In the genomic region with DNA sequence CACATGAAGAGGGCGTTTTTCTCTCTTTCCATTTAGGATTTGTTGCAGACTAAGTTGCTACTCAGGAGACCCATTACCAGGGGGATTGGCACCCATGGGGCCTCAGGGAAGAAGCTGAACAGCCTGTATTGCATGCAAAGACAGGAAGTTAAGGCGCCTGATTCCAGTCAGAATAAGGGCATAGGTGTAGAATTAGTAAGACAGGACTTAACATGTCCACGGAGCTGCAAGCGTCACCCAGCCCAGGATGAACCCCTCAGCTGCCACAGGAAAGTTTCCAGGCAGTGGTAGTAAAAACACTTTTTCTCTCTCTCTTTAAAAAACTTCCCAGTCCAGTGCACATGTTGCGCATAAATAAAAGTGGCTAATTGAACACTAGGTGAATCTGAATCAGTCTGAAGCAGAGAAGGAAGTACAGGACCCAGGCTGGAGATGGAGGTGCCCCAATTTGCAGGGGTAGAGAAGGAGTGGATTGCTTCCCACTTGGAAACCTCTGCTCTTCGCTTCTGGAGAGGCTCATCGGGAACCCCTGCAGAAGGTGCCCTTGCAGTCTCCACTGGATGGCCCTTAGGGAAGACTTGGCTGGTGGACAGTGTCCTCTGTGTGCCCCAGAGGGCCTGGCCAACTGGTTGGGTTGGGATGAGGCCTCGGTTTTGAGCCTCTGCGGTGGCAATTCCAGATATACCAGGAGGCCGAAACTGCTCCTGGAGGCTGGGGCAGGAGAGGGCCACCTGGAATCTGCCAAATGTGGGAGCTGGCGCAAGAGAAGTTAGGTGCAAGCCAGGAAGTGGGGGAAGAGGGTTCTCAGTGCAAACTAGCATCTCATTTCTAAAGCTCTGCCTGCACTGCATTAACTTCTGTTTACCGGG, we compare ENCODE assay signal across 21 cellular contexts. TPM values are rescaled to one million over a fixed set of nuclear protein-coding genes. Genes with fewer than 3 reads are reported as not detected.
DNase-seq lines count a peak whose midpoint lies in the region; FAIRE-seq and TF ChIP-seq lines count a peak whose summit lies in the region.
"Had no signal": no experiment of that assay in that cellular context is flagged by ENCODE, and none has a peak within 500 bp of the region (broad histone marks: within the 10 kb centered on the region; RNA-seq: fewer than 3 reads in every experiment).

No MANE protein-coding gene starts in this region.

- WGBS in thyroid gland, 2 donors, result 36 to 39% methylated on average over 12 of the region's 12 CpGs

- TF ChIP-seq POLR2A in thyroid gland (IDR thresholded peaks at IDR 0.05), result peak in 1 of 2 donors; percentile 60

- peak overlapping the region; percentile 7; the same call in 1 of the 2 replicates for H3K27ac Mint-ChIP-seq in HFFc6
- H3K27ac Mint-ChIP-seq: nephron progenitor cell had no signal

- intact Hi-C loops in kidney (cut with DNase I), result no loop called here
- intact Hi-C loops in thyroid gland (cut with DNase I), result no loop called here

- DNase-seq in HFFc6 (no peak), RWPE1 (ENCODE audit: low spot score) (peak; percentile 48), kidney (peak; percentile 38), thyroid gland (peak; percentile 60 to 65), NCI-H1930 (lab: John Stamatoyannopoulos, UW) (no peak), kidney glomerular epithelial cell (lab: John Stamatoyannopoulos, UW) (no peak), superior temporal gyrus (ENCODE audit: extremely low spot score) (no peak)
- DNase-seq: activated CD4-positive, alpha-beta T cell treated with anti-CD3 and anti-CD28 coated beads for 1 hour; activated gamma-delta T cell; Caco-2; DND-41; heart left ventricle; left ventricle myocardium superior; NCI-H1417; NCI-H510A treated with DMSO at 0.1 percent for 48 hours; nephron progenitor cell; stimulated activated CD4-positive, alpha-beta T cell treated with anti-CD3 and anti-CD28 coated beads, Interleukin-15, amount 100 ng/mL, for 24 hours; upper lobe of right lung had no signal

- no peaks in the 10 kb centered on the region for H3K9me3 Mint-ChIP-seq in HFFc6
- H3K9me3 Mint-ChIP-seq: nephron progenitor cell had no signal

- no peaks in the 10 kb centered on the region for H3K27me3 ChIP-seq in thyroid gland

- peaks cover 5% of the 10 kb centered on the region for H3K27me3 Mint-ChIP-seq in HFFc6 (ENCODE audit: insufficient read depth)

- CTCF ChIA-PET in RWPE1 (lab: Yijun Ruan, JAX), result interaction anchor here (0.6 to 0.7 kb wide), 2 partner anchors 10 to 21 kb away, joined by 3 to 4 read pairs; no protein-coding TSS in a partner anchor

- H3K4me3 ChIP-seq in kidney (ENCODE audit: low read length in 2 of 2) (no peak overlapping the region), thyroid gland (replicated peaks in 1 of 3) (peak overlapping the region in 1 of 3 donors; percentile 12)
- H3K4me3 ChIP-seq: BLaER1, heart left ventricle, upper lobe of right lung had no signal

- no peak for FAIRE-seq in kidney (lab: Jason Lieb, UNC)
- FAIRE-seq: GM12891 had no signal

- 0 out of 2 replicates have a peak overlapping the region, but pooled peaks have one; percentile 96 for H3K4me3 Mint-ChIP-seq in HFFc6

- peaks cover 49% of the 10 kb centered on the region for H3K4me1 Mint-ChIP-seq in HFFc6 (ENCODE audit: low read depth)

- H3K36me3 ChIP-seq in kidney (ENCODE audit: control insufficient read depth in 1 of 2, insufficient read depth in 2 of 2, low read length in 2 of 2) (no peaks in the 10 kb centered on the region), thyroid gland (no peaks in the 10 kb centered on the region)
- H3K36me3 ChIP-seq: BLaER1, heart left ventricle, upper lobe of right lung had no signal

- no peaks in the 10 kb centered on the region for H3K4me1 ChIP-seq in kidney (ENCODE audit: control insufficient read depth in 1 of 2, insufficient read depth in 1 of 2, low read depth in 1 of 2, low read length in 2 of 2)
- H3K4me1 ChIP-seq in thyroid gland, result peaks cover 27 to 33% of the 10 kb centered on the region in 2 donors
- H3K4me1 ChIP-seq: upper lobe of right lung had no signal

- TF ChIP-seq CTCF in HFFc6 (IDR thresholded peaks at IDR 0.05) (no peak), RWPE1 (conservative IDR thresholded peaks at IDR 0.05; ENCODE audit: low read depth) (no peak), kidney (IDR thresholded peaks at IDR 0.05; ENCODE audit: borderline replicate concordance, extremely low read depth, insufficient read depth) (no peak), thyroid gland (IDR thresholded peaks at IDR 0.05) (peak in 1 of 6 experiments; percentile 20)

- no peak overlapping the region for H3K9ac ChIP-seq in kidney (ENCODE audit: low read length in 2 of 2)
- H3K9ac ChIP-seq: BLaER1 had no signal

- POLR2A ChIA-PET in RWPE1 (lab: Yijun Ruan, JAX; ENCODE audit: low non-redundant PET), result no interaction called here

- no peaks in the 10 kb centered on the region for H3K36me3 Mint-ChIP-seq in HFFc6 (ENCODE audit: low read depth)

- H3K9me3 ChIP-seq in kidney (ENCODE audit: control insufficient read depth in 1 of 2, low read length in 2 of 2), result no peaks in the 10 kb centered on the region
- no peaks in the 10 kb centered on the region for H3K9me3 ChIP-seq in thyroid gland
- H3K9me3 ChIP-seq: Caco-2, heart left ventricle, upper lobe of right lung had no signal

- H3K27ac ChIP-seq in RWPE1 (peak overlapping the region; percentile 67), kidney (ENCODE audit: low read depth in 2 of 2, low read length in 2 of 2) (no peak overlapping the region), thyroid gland (peak overlapping the region; percentile 97 to 99 (median 99))
- H3K27ac ChIP-seq: BLaER1, heart left ventricle, upper lobe of right lung had no signal

RNA-seq across cellular contexts. Expression of gene TBX3, which starts 10.7 kb away (rescaled TPM):
- total RNA-seq in HFFc6 (2021; fragmentation: NEBNext Ultra II Directional; extraction: Animal tissue kit (Norgen Biotek cat#: 25700)), result 100 to 1,000 TPM; 108 to 145 (median 127) TPM
- total RNA-seq in kidney (18.0 TPM), thyroid gland (100 to 1,000 TPM; 104 to 258 (median 192) TPM)
- 10.5 TPM for polyA plus RNA-seq in kidney (ENCODE audit: insufficient read depth, low read depth, low replicate concordance)
- total RNA-seq: T-helper 1 cell treated with Interleukin-12 subunit alpha and Interleukin-12 subunit beta and Interleukin-4 antibody, amounts not matched to agents 30 ng/mL and 1 ng/mL, for 36 hours had no signal

Comparison
In these comparisons a context has a peak if more than half of its experiments do, and no peak if none do; other contexts are left out.
1. DNase-seq: peak in RWPE1 (single experiment), kidney (single experiment) and thyroid gland (2 of 2); none in HFFc6 (single experiment), NCI-H1930 (0 of 2), kidney glomerular epithelial cell (single experiment) and superior temporal gyrus (single experiment).
2. H3K27ac ChIP-seq: peak in RWPE1 (single experiment) and thyroid gland (3 of 3); none in kidney (0 of 2).